In the genomic region with DNA sequence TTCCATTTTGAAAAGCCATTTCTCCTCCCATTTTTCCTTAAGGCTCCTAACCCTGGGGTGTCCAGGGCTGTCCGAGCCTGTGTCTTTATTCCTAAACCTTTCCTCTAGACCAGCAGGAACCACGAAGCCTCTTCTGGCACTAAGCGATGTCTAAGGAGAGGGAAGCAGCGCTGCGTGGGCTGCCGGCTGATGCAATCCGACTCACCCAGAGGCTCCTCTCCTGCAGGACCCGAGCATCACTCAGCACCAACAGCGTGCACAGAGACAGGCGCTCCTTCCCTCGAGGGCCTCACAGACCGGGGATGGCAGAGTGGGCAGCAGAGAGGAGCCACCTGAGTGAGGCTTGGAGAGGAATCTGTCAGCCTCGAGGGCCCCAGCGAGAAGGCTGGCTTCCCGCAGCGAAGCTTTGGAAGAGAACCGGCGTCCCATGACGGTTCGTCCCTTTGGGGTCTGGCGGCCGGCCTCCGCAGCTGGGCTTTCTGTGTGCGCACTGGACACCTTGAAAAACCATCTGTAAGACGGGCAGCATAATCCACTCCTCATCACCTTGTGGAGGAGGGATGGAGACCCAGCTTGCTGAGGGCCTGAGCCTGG, we compare ENCODE assay signal across 26 cellular contexts.
DNase-seq lines count a peak whose midpoint lies in the region; ATAC-seq and TF ChIP-seq lines count a peak whose summit lies in the region.
"Had no signal": no experiment of that assay in that cellular context is flagged by ENCODE, and none has a peak within 500 bp of the region (broad histone marks: within the 10 kb centered on the region; RNA-seq: fewer than 3 reads in every experiment).

No MANE protein-coding gene starts in this region.

- H3K79me2 ChIP-seq in SK-N-SH (ENCODE audit: insufficient read depth): no peaks in the 10 kb centered on the region

- TF ChIP-seq RAD21 in SK-N-SH (IDR thresholded peaks at IDR 0.05; ENCODE audit: low read length): no peak

- H2AK5ac ChIP-seq in mesenchymal stem cell (ENCODE audit: low read length, severe bottlenecking): peak overlapping the region; percentile 76

- H3K36me3 ChIP-seq in SK-N-SH (replicated peaks in 1 of 2; ENCODE audit: control insufficient read depth in 1 of 2, insufficient read depth in 2 of 2, low read length in 1 of 2): no peaks in the 10 kb centered on the region
- H3K36me3 ChIP-seq in mesenchymal stem cell (ENCODE audit: control insufficient read depth in 1 of 2, insufficient read depth in 2 of 2, low read depth in 1 of 2, low read length in 2 of 2): no peaks in the 10 kb centered on the region
- no peaks in the 10 kb centered on the region for H3K36me3 ChIP-seq in thoracic aorta
- H3K36me3 ChIP-seq: upper lobe of left lung had no signal

- peak overlapping the region; percentile 1 for H4K91ac ChIP-seq in mesenchymal stem cell (ENCODE audit: low read length)

- 52% methylated on average over 13 of the region's 25 CpGs for WGBS in SK-N-SH (ENCODE audit: low lambda C conversion rate)
- WGBS in mesenchymal stem cell: 94% methylated on average over 25 of the region's 25 CpGs

- no peak for TF ChIP-seq EP300 in SK-N-SH (IDR thresholded peaks at IDR 0.05; ENCODE audit: borderline replicate concordance in 1 of 2, low read depth in 1 of 2, low read length in 1 of 2)

- H2BK12ac ChIP-seq in mesenchymal stem cell (ENCODE audit: low read length in 2 of 2): peak overlapping the region in 1 of 2 experiments; percentile 10

- H3K27me3 ChIP-seq in SK-N-SH (ENCODE audit: insufficient read depth) (no peaks in the 10 kb centered on the region), mesenchymal stem cell (ENCODE audit: control insufficient read depth in 1 of 2, insufficient read depth in 1 of 2, low read length in 2 of 2) (peaks cover 0 to 13% of the 10 kb centered on the region in 2 experiments), thoracic aorta (replicated peaks; ENCODE audit: insufficient read depth) (no peaks in the 10 kb centered on the region)
- H3K27me3 ChIP-seq: upper lobe of left lung had no signal

- H3K4ac ChIP-seq in mesenchymal stem cell (ENCODE audit: low read depth in 1 of 2, low read length in 2 of 2): no peak overlapping the region

- no peak overlapping the region for H4K8ac ChIP-seq in mesenchymal stem cell (ENCODE audit: low read length)

- H4K20me1 ChIP-seq in SK-N-SH (ENCODE audit: insufficient read depth): no peaks in the 10 kb centered on the region

- H3K9me3 ChIP-seq in SK-N-SH: no peaks in the 10 kb centered on the region
- no peaks in the 10 kb centered on the region for H3K9me3 ChIP-seq in mesenchymal stem cell (ENCODE audit: control insufficient read depth, low read length)
- H3K9me3 ChIP-seq in thoracic aorta: no peaks in the 10 kb centered on the region
- H3K9me3 ChIP-seq: upper lobe of left lung had no signal

- H3K18ac ChIP-seq in mesenchymal stem cell (ENCODE audit: low read depth in 1 of 2, low read length in 2 of 2): no peak overlapping the region

- H3K4me1 ChIP-seq in SK-N-SH (ENCODE audit: control insufficient read depth in 1 of 2, insufficient read depth in 2 of 2, low read depth in 1 of 2, low read length in 1 of 2) (peaks cover 0 to 26% of the 10 kb centered on the region in 2 experiments; a peak in 2 of 4 replicates), mesenchymal stem cell (ENCODE audit: control insufficient read depth, insufficient read depth, low read depth, low read length) (peaks cover 15% of the 10 kb centered on the region), thoracic aorta (ENCODE audit: control insufficient read depth in 1 of 2, low read depth in 2 of 2) (peaks cover 22 to 52% of the 10 kb centered on the region in 2 donors)
- H3K4me1 ChIP-seq: upper lobe of left lung had no signal

- H3K23ac ChIP-seq in mesenchymal stem cell (ENCODE audit: low read length in 2 of 2): no peak overlapping the region

- no peak overlapping the region for H3K14ac ChIP-seq in mesenchymal stem cell (ENCODE audit: low read length in 2 of 2)

- no peaks in the 10 kb centered on the region for H3K9me2 ChIP-seq in SK-N-SH

- H2AFZ ChIP-seq in SK-N-SH (ENCODE audit: low read depth): no peak overlapping the region; the same call in 1 of the 2 replicates
- no peak overlapping the region for H2AFZ ChIP-seq in mesenchymal stem cell (ENCODE audit: low read depth, low read length)

- no peak overlapping the region for H3K4me3 ChIP-seq in SK-N-SH (ENCODE audit: low read depth in 2 of 2, low read length in 1 of 2)
- no peak overlapping the region for H3K4me3 ChIP-seq in mesenchymal stem cell (ENCODE audit: insufficient read depth in 1 of 2, low read depth in 1 of 2, low read length in 2 of 2)
- no peak overlapping the region for H3K4me3 ChIP-seq in thoracic aorta
- H3K4me3 ChIP-seq: SK-N-MC, upper lobe of left lung had no signal

- ATAC-seq in SK-N-SH treated with all-trans-retinoic acid at 6 μM for 48 hours (no peak; the same call in 2 of the 3 replicates), thoracic aorta (ENCODE audit: insufficient number of reproducible peaks, low FRiP score, low read depth) (no peak), GM21529 (IDR thresholded peaks at IDR 0.05; ENCODE audit: unreplicated experiment) (no peak)
- ATAC-seq: stimulated activated memory B cell treated with anti-CD40 and anti-IgM and Interleukin-4, amounts not matched to agents 10 μg/mL and 1 μg/mL and 100 μg/mL, for 72 hours; T-helper 17 cell had no signal

- H2BK15ac ChIP-seq in mesenchymal stem cell (ENCODE audit: low read depth, poor library complexity, severe bottlenecking): no peak overlapping the region

- CTCF ChIA-PET in SK-N-SH (lab: Yijun Ruan, JAX): interaction anchor here (1.3 kb wide), 1 partner anchor 23 kb away, joined by 3 read pairs; no protein-coding TSS in a partner anchor

- peaks cover 53% of the 10 kb centered on the region for H3F3A ChIP-seq in SK-N-SH (replicated peaks; ENCODE audit: insufficient read depth)

- TF ChIP-seq CTCF in SK-N-SH (IDR thresholded peaks at IDR 0.05): no peak
- TF ChIP-seq CTCF in thoracic aorta (IDR thresholded peaks at IDR 0.05): no peak

- no peak overlapping the region for H3K4me2 ChIP-seq in SK-N-SH
- no peak overlapping the region for H3K4me2 ChIP-seq in mesenchymal stem cell (ENCODE audit: low read length, poor library complexity, severe bottlenecking)

- DNase-seq in SK-N-SH (no peak), amniotic epithelial cell (ENCODE audit: low read depth) (peak; percentile 56), mesenchymal stem cell (no peak), thoracic aorta (ENCODE audit: low spot score) (no peak), amniotic stem cell (lab: John Stamatoyannopoulos, UW) (no peak), COLO668 (lab: John Stamatoyannopoulos, UW; ENCODE audit: unreplicated experiment) (no peak)
- DNase-seq: activated CD4-positive, alpha-beta memory T cell treated with anti-CD3 and anti-CD28 coated beads, Interleukin-2, amount 10 ng/mL, durations not matched to agents 7 days and 5 days; activated CD4-positive, CD25-positive, alpha-beta regulatory T cell treated with anti-CD3 and anti-CD28 coated beads, Interleukin-2, amount 50 U/mL, for 72 hours; activated CD8-positive, alpha-beta memory T cell treated with anti-CD3 and anti-CD28 coated beads, Interleukin-2, amount 50 U/mL, for 4 hours; activated naive CD4-positive, alpha-beta T cell treated with anti-CD3 and anti-CD28 coated beads, Interleukin-2, amount 50 U/mL, for 16 hours; amygdala; effector CD4-positive, alpha-beta T cell; GOT3; hippocampal formation; NCI-H1105; NCI-H187; NCI-H82; stimulated activated CD4-positive, alpha-beta T cell treated with anti-CD3 and anti-CD28 coated beads, Interleukin-15, amount 100 ng/mL, for 24 hours; T-helper 17 cell; upper lobe of left lung had no signal

- POLR2A ChIA-PET in SK-N-SH (lab: Yijun Ruan, JAX): no interaction called here

- H3K27ac ChIP-seq in SK-N-SH (ENCODE audit: low read depth in 2 of 2, low read length in 1 of 2) (peak overlapping the region in 1 of 2 experiments; percentile 91; a peak in 2 of 4 replicates), mesenchymal stem cell (ENCODE audit: low read length, poor library complexity, severe bottlenecking) (no peak overlapping the region), thoracic aorta (peak overlapping the region; percentile 95)
- H3K27ac ChIP-seq: 22Rv1, C4-2B, SK-N-MC, upper lobe of left lung had no signal

- H2BK5ac ChIP-seq in mesenchymal stem cell (ENCODE audit: low read depth, low read length, poor library complexity, severe bottlenecking): no peak overlapping the region

- H2BK120ac ChIP-seq in mesenchymal stem cell (ENCODE audit: low read depth, low read length): peak overlapping the region; percentile 37

- no peaks in the 10 kb centered on the region for H3K79me1 ChIP-seq in mesenchymal stem cell (replicated peaks; ENCODE audit: low read length, poor library complexity, severe bottlenecking)

- H3K9ac ChIP-seq in SK-N-SH (peak overlapping the region; percentile 7; the same call in 1 of the 2 replicates), mesenchymal stem cell (ENCODE audit: low read length) (no peak overlapping the region)

TF ChIP-seq in SK-N-SH, 30 proteins besides CTCF, POLR2A, EP300 and RAD21 (continues in another document):
- TF ChIP-seq, protein P1, sequence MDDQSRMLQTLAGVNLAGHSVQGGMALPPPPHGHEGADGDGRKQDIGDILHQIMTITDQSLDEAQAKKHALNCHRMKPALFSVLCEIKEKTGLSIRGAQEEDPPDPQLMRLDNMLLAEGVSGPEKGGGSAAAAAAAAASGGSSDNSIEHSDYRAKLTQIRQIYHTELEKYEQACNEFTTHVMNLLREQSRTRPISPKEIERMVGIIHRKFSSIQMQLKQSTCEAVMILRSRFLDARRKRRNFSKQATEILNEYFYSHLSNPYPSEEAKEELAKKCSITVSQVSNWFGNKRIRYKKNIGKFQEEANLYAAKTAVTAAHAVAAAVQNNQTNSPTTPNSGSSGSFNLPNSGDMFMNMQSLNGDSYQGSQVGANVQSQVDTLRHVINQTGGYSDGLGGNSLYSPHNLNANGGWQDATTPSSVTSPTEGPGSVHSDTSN (IDR thresholded peaks at IDR 0.05): no peak

TF ChIP-seq in SK-N-SH treated with all-trans-retinoic acid at 6 μM for 48 hours, 23 proteins besides CTCF, POLR2A, EP300 and RAD21:
- TF ChIP-seq, protein P2, sequence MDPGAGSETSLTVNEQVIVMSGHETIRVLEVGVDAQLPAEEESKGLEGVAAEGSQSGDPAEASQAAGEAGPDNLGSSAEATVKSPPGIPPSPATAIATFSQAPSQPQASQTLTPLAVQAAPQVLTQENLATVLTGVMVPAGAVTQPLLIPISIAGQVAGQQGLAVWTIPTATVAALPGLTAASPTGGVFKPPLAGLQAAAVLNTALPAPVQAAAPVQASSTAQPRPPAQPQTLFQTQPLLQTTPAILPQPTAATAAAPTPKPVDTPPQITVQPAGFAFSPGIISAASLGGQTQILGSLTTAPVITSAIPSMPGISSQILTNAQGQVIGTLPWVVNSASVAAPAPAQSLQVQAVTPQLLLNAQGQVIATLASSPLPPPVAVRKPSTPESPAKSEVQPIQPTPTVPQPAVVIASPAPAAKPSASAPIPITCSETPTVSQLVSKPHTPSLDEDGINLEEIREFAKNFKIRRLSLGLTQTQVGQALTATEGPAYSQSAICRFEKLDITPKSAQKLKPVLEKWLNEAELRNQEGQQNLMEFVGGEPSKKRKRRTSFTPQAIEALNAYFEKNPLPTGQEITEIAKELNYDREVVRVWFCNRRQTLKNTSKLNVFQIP (CRISPR knock-in tag; IDR thresholded peaks at IDR 0.05; ENCODE audit: borderline replicate concordance, low read depth): no peak
